1 cellular context compared by ENCODE assay signal in the genomic region with DNA sequence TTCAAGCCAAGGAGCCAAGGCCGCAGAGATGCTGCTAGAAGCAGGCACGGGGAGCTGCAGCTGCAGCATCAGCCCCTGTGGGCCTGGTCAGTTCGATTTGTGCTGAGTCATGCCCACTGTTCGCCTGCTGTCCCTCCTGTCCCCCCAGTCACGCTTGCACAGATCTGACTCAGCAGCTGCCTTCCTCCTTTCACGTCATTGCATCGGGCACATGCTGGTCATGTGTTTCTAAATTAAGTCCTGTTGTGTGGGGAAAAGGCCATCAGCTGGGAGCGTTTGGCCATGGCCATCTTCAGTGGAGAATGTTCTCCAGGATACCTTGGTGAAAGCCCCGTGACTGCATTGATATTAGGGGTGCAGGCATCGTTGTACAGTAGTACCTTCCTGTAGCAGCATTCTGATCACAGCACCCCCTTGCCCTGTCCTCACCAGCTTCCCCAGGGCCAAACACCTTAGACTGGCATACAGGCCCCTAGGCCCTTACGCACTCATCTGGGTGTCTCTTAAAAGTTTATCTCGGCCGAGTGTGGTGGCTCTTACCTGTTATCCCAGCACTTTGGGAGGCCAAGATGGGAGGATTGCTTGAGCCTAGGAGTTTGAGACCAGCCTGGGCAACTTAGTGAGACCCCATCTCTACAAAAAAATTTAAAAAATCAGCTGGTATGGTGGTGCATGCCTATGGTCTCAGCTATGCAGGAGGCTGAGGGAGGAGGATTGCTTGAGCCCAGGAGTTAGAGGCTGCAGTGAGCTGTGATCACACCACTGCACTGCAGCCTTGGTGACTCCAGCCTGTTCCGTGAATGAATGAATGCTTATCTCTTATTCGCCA.
TF ChIP-seq lines count a peak whose summit lies in the region.

No MANE protein-coding gene starts in this region.

TF ChIP-seq in K562, 482 proteins besides CTCF, POLR2A, EP300 and RAD21 (continued from another document and continues in another):
- TF ChIP-seq, protein P1, sequence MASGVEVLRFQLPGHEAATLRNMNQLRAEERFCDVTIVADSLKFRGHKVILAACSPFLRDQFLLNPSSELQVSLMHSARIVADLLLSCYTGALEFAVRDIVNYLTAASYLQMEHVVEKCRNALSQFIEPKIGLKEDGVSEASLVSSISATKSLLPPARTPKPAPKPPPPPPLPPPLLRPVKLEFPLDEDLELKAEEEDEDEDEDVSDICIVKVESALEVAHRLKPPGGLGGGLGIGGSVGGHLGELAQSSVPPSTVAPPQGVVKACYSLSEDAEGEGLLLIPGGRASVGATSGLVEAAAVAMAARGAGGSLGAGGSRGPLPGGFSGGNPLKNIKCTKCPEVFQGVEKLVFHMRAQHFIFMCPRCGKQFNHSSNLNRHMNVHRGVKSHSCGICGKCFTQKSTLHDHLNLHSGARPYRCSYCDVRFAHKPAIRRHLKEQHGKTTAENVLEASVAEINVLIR (CRISPR knock-in tag; IDR thresholded peaks at IDR 0.05), result peak; percentile 65
- TF ChIP-seq NR3C1 (CRISPR knock-in tag; IDR thresholded peaks at IDR 0.05) (no peak), ZNF436 (CRISPR knock-in tag; IDR thresholded peaks at IDR 0.05) (no peak), ZNF174 (CRISPR knock-in tag; IDR thresholded peaks at IDR 0.05) (no peak), KDM4B (IDR thresholded peaks at IDR 0.05; ENCODE audit: borderline replicate concordance in 2 of 2, low read depth in 1 of 2) (peak in 1 of 2 experiments; percentile 65; a peak in 1 of 4 replicates), TEAD2 (tag; IDR thresholded peaks at IDR 0.05) (0 out of 2 replicates have a peak, but pooled peaks have one; percentile 54), ZNF655 (CRISPR knock-in tag; IDR thresholded peaks at IDR 0.05) (no peak), ZNF561 (CRISPR knock-in tag; conservative IDR thresholded peaks at IDR 0.05) (no peak), ZSCAN32 (CRISPR knock-in tag; IDR thresholded peaks at IDR 0.05) (peak; percentile 60; the same call in 1 of the 2 replicates), ZNF79 (CRISPR knock-in tag; IDR thresholded peaks at IDR 0.05; ENCODE audit: low read depth) (peak; percentile 8; the same call in 1 of the 2 replicates), TCFL5 (CRISPR knock-in tag; conservative IDR thresholded peaks at IDR 0.05) (no peak), HES1 (IDR thresholded peaks at IDR 0.05; ENCODE audit: low read depth) (no peak), ZNF57 (CRISPR knock-in tag; IDR thresholded peaks at IDR 0.05) (no peak), ZKSCAN3 (CRISPR knock-in tag; IDR thresholded peaks at IDR 0.05) (no peak), NRF1 (conservative IDR thresholded peaks at IDR 0.05 in 1 of 2, IDR thresholded peaks at IDR 0.05 in 1 of 2) (peak; percentile 56 to 63), ASH1L (IDR thresholded peaks at IDR 0.05; ENCODE audit: borderline replicate concordance, low read depth, partially characterized antibody) (peak; percentile 30), CBFA2T3 (IDR thresholded peaks at IDR 0.05) (peak; percentile 77), ZNF124 (CRISPR knock-in tag; IDR thresholded peaks at IDR 0.05) (no peak), MYBL2 (IDR thresholded peaks at IDR 0.05; ENCODE audit: low read depth) (no peak), MYBL2 (CRISPR knock-in tag; IDR thresholded peaks at IDR 0.05; ENCODE audit: borderline replicate concordance) (no peak), CBX2 (IDR thresholded peaks at IDR 0.05; ENCODE audit: insufficient read depth, low read length, poor library complexity, severe bottlenecking) (no peak), ZNF12 (CRISPR knock-in tag; IDR thresholded peaks at IDR 0.05) (peak; percentile 71; the same call in 1 of the 2 replicates), ATF1 (CRISPR knock-in tag; IDR thresholded peaks at IDR 0.05) (no peak), ATF1 (tag; IDR thresholded peaks at IDR 0.05) (peak; percentile 92), ZNF584 (CRISPR knock-in tag; IDR thresholded peaks at IDR 0.05; ENCODE audit: low read depth) (peak; percentile 96), THRA (IDR thresholded peaks at IDR 0.05) (no peak), ARHGAP35 (IDR thresholded peaks at IDR 0.05; ENCODE audit: partially characterized antibody) (no peak), BRF2 (IDR thresholded peaks at IDR 0.05; ENCODE audit: borderline replicate concordance, insufficient read depth, insufficient read length) (no peak), NEUROD1 (IDR thresholded peaks at IDR 0.05; ENCODE audit: borderline replicate concordance, low read depth, low read length, partially characterized antibody) (peak; percentile 65), HDAC1 (IDR thresholded peaks at IDR 0.05) (peak in 1 of 2 experiments; percentile 98; a peak in 2 of 4 replicates), FOXO4 (CRISPR knock-in tag; IDR thresholded peaks at IDR 0.05) (no peak), ERF (CRISPR knock-in tag; IDR thresholded peaks at IDR 0.05) (peak; percentile 63; the same call in 1 of the 2 replicates)
- TF ChIP-seq, protein P2, sequence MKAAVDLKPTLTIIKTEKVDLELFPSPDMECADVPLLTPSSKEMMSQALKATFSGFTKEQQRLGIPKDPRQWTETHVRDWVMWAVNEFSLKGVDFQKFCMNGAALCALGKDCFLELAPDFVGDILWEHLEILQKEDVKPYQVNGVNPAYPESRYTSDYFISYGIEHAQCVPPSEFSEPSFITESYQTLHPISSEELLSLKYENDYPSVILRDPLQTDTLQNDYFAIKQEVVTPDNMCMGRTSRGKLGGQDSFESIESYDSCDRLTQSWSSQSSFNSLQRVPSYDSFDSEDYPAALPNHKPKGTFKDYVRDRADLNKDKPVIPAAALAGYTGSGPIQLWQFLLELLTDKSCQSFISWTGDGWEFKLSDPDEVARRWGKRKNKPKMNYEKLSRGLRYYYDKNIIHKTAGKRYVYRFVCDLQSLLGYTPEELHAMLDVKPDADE (conservative IDR thresholded peaks at IDR 0.05; ENCODE audit: control insufficient read depth, low read depth, low read length), result peak; percentile 57; the same call in 1 of the 2 replicates
- TF ChIP-seq, protein P3, sequence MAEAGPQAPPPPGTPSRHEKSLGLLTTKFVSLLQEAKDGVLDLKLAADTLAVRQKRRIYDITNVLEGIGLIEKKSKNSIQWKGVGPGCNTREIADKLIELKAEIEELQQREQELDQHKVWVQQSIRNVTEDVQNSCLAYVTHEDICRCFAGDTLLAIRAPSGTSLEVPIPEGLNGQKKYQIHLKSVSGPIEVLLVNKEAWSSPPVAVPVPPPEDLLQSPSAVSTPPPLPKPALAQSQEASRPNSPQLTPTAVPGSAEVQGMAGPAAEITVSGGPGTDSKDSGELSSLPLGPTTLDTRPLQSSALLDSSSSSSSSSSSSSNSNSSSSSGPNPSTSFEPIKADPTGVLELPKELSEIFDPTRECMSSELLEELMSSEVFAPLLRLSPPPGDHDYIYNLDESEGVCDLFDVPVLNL (CRISPR knock-in tag; IDR thresholded peaks at IDR 0.05; ENCODE audit: low read depth), result peak; percentile 26; the same call in 1 of the 2 replicates
- TF ChIP-seq, protein P4, sequence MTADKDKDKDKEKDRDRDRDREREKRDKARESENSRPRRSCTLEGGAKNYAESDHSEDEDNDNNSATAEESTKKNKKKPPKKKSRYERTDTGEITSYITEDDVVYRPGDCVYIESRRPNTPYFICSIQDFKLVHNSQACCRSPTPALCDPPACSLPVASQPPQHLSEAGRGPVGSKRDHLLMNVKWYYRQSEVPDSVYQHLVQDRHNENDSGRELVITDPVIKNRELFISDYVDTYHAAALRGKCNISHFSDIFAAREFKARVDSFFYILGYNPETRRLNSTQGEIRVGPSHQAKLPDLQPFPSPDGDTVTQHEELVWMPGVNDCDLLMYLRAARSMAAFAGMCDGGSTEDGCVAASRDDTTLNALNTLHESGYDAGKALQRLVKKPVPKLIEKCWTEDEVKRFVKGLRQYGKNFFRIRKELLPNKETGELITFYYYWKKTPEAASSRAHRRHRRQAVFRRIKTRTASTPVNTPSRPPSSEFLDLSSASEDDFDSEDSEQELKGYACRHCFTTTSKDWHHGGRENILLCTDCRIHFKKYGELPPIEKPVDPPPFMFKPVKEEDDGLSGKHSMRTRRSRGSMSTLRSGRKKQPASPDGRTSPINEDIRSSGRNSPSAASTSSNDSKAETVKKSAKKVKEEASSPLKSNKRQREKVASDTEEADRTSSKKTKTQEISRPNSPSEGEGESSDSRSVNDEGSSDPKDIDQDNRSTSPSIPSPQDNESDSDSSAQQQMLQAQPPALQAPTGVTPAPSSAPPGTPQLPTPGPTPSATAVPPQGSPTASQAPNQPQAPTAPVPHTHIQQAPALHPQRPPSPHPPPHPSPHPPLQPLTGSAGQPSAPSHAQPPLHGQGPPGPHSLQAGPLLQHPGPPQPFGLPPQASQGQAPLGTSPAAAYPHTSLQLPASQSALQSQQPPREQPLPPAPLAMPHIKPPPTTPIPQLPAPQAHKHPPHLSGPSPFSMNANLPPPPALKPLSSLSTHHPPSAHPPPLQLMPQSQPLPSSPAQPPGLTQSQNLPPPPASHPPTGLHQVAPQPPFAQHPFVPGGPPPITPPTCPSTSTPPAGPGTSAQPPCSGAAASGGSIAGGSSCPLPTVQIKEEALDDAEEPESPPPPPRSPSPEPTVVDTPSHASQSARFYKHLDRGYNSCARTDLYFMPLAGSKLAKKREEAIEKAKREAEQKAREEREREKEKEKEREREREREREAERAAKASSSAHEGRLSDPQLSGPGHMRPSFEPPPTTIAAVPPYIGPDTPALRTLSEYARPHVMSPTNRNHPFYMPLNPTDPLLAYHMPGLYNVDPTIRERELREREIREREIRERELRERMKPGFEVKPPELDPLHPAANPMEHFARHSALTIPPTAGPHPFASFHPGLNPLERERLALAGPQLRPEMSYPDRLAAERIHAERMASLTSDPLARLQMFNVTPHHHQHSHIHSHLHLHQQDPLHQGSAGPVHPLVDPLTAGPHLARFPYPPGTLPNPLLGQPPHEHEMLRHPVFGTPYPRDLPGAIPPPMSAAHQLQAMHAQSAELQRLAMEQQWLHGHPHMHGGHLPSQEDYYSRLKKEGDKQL (CRISPR knock-in tag; IDR thresholded peaks at IDR 0.05; ENCODE audit: borderline replicate concordance), result no peak
- TF ChIP-seq, protein P5, sequence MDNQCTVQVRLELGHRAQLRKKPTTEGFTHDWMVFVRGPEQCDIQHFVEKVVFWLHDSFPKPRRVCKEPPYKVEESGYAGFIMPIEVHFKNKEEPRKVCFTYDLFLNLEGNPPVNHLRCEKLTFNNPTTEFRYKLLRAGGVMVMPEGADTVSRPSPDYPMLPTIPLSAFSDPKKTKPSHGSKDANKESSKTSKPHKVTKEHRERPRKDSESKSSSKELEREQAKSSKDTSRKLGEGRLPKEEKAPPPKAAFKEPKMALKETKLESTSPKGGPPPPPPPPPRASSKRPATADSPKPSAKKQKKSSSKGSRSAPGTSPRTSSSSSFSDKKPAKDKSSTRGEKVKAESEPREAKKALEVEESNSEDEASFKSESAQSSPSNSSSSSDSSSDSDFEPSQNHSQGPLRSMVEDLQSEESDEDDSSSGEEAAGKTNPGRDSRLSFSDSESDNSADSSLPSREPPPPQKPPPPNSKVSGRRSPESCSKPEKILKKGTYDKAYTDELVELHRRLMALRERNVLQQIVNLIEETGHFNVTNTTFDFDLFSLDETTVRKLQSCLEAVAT (IDR thresholded peaks at IDR 0.05), result 0 out of 4 replicates have a peak, but pooled peaks of 1 of the 2 experiments have one; percentile 33
- TF ChIP-seq, protein P6, sequence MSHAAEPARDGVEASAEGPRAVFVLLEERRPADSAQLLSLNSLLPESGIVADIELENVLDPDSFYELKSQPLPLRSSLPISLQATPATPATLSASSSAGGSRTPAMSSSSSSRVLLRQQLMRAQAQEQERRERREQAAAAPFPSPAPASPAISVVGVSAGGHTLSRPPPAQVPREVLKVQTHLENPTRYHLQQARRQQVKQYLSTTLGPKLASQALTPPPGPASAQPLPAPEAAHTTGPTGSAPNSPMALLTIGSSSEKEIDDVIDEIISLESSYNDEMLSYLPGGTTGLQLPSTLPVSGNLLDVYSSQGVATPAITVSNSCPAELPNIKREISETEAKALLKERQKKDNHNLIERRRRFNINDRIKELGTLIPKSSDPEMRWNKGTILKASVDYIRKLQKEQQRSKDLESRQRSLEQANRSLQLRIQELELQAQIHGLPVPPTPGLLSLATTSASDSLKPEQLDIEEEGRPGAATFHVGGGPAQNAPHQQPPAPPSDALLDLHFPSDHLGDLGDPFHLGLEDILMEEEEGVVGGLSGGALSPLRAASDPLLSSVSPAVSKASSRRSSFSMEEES (CRISPR knock-in tag; IDR thresholded peaks at IDR 0.05), result peak; percentile 29
